22 cellular contexts compared by ENCODE assay signal in the genomic region with DNA sequence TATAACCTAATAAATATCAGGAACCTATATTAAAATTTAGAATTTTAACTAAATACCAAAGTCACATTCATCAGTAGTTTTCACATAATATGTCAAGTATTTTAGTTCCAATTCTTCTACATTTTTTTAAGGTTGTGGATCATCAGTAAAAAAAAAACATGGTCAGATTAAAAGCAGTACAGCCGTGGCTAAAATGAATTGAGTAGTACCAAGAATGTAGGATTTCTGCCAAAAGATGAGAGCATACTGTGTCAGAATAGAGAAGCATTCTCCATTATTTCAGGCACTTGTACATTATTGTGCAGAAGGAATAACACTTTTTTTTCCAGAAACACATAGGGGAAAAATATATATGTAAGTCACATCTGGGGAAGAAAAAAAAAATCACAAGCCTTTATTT.
"Had no signal": no experiment of that assay in that cellular context is flagged by ENCODE, and none has a peak within 500 bp of the region (broad histone marks: within the 10 kb centered on the region; RNA-seq: fewer than 3 reads in every experiment).

No MANE protein-coding gene starts in this region.

- H3K27ac ChIP-seq: dorsolateral prefrontal cortex, gastrocnemius medialis, heart right ventricle, lower lobe of right lung, neural progenitor cell, ovary, right atrium auricular region, sigmoid colon, stomach had no signal

- H3K36me3 ChIP-seq: gastrocnemius medialis, heart right ventricle, lower lobe of right lung, neural progenitor cell, ovary, right atrium auricular region, sigmoid colon, stomach had no signal

- H3K36me3 Mint-ChIP-seq: memory B cell, mesothelial cell of epicardium, neural progenitor cell had no signal

- H3K27me3 ChIP-seq: dorsolateral prefrontal cortex, gastrocnemius medialis, heart right ventricle, neural progenitor cell, ovary, right atrium auricular region, sigmoid colon, stomach had no signal

- H3K4me3 ChIP-seq: dorsolateral prefrontal cortex, gastrocnemius medialis, heart right ventricle, lower lobe of right lung, neural progenitor cell, ovary, right atrium auricular region, sigmoid colon, stomach had no signal

- H3K4me3 Mint-ChIP-seq: memory B cell, mesothelial cell of epicardium, natural killer cell, neural progenitor cell had no signal

- H2AFZ ChIP-seq: neural progenitor cell had no signal

- ATAC-seq: gastrocnemius medialis, heart right ventricle, lower lobe of right lung, natural killer cell had no signal

- H3K9me3 Mint-ChIP-seq: neural progenitor cell had no signal

- H3K9me3 ChIP-seq: gastrocnemius medialis, heart right ventricle, lower lobe of right lung, ovary, right atrium auricular region, sigmoid colon, stomach had no signal

- DNase-seq: cortex of kidney; dorsolateral prefrontal cortex; effector CD8-positive, alpha-beta T cell; gastrocnemius medialis; heart right ventricle; hypothalamus; kidney glomerular epithelial cell; lower lobe of right lung; natural killer cell; nucleus accumbens; ovary; sigmoid colon; small intestine; stimulated activated CD4-positive, alpha-beta T cell treated with anti-CD3 and anti-CD28 coated beads, Interleukin-12 subunit alpha, Interleukin-12 subunit beta, amount 100 ng/mL, for 4 hours; stimulated activated naive CD4-positive, alpha-beta T cell; stomach; trophoblast cell had no signal

- H3K9ac ChIP-seq: neural progenitor cell had no signal

- FAIRE-seq: islet of Langerhans, small intestine had no signal

- H3K4me1 Mint-ChIP-seq: memory B cell, mesothelial cell of epicardium, natural killer cell had no signal

- H3K4me2 ChIP-seq: neural progenitor cell had no signal

- H3K27ac Mint-ChIP-seq: memory B cell, mesothelial cell of epicardium, natural killer cell, neural progenitor cell had no signal

- H3K4me1 ChIP-seq: gastrocnemius medialis, heart right ventricle, lower lobe of right lung, neural progenitor cell, right atrium auricular region, sigmoid colon, stomach had no signal

- H3K27me3 Mint-ChIP-seq: memory B cell had no signal
